Comparison of ENCODE assay signal across 19 cellular contexts in genomic region chr2:237012021-237012420, GRCh38.
A peak's percentile ranks its signal among the peaks of the same experiment; 100 is the strongest.
DNase-seq lines count a peak whose midpoint lies in the region; ATAC-seq and TF ChIP-seq lines count a peak whose summit lies in the region.
"Had no signal": no experiment of that assay in that cellular context is flagged by ENCODE, and none has a peak within 500 bp of the region (broad histone marks: within the 10 kb centered on the region; RNA-seq: fewer than 3 reads in every experiment).

No MANE protein-coding gene starts in this region.

- H3K4me3 Mint-ChIP-seq in Calu3 (ENCODE audit: low read depth, unreplicated experiment), result peak overlapping the region; percentile 3
- H3K4me3 Mint-ChIP-seq: H9 had no signal

- H3K27ac Mint-ChIP-seq in Calu3 (ENCODE audit: unreplicated experiment), result peak overlapping the region; percentile 81
- H3K27ac Mint-ChIP-seq: H9 had no signal

- H2BK12ac ChIP-seq in mesenchymal stem cell (ENCODE audit: low read length in 2 of 2), result no peak overlapping the region
- H2BK12ac ChIP-seq in neuronal stem cell (ENCODE audit: low read length), result no peak overlapping the region

- H3K9me3 Mint-ChIP-seq in Calu3 (ENCODE audit: low read depth, unreplicated experiment), result peaks cover 4% of the 10 kb centered on the region

- no peak overlapping the region for H3K27ac ChIP-seq in mesenchymal stem cell (ENCODE audit: low read length, poor library complexity, severe bottlenecking)
- no peak overlapping the region for H3K27ac ChIP-seq in neuronal stem cell (replicated peaks; ENCODE audit: low read length)
- no peak overlapping the region for H3K27ac ChIP-seq in prostate gland
- H3K27ac ChIP-seq: GM23248 had no signal

- H3K4me1 ChIP-seq in mesenchymal stem cell (ENCODE audit: control insufficient read depth, insufficient read depth, low read depth, low read length) (no peaks in the 10 kb centered on the region), neuronal stem cell (ENCODE audit: control insufficient read depth in 2 of 2, insufficient read depth in 1 of 2, low read depth in 1 of 2, low read length in 2 of 2) (peaks cover 14 to 20% of the 10 kb centered on the region in 2 donors), prostate gland (replicated peaks) (no peaks in the 10 kb centered on the region)

- CTCF ChIA-PET in Calu3 (lab: Charles Lee), result interaction anchor here (0.6 to 1.5 kb wide), 5 partner anchors 9 to 1002 kb away, joined by 3 to 7 read pairs (median 4); no protein-coding TSS in a partner anchor

- no peak overlapping the region for H2BK15ac ChIP-seq in mesenchymal stem cell (ENCODE audit: low read depth, poor library complexity, severe bottlenecking)
- no peak overlapping the region for H2BK15ac ChIP-seq in neuronal stem cell (ENCODE audit: low read length)

- H3K27me3 ChIP-seq in mesenchymal stem cell (ENCODE audit: control insufficient read depth in 1 of 2, insufficient read depth in 1 of 2, low read length in 2 of 2), result peaks cover 0 to 22% of the 10 kb centered on the region in 2 experiments
- no peaks in the 10 kb centered on the region for H3K27me3 ChIP-seq in neuronal stem cell (ENCODE audit: control insufficient read depth in 3 of 3, insufficient read depth in 3 of 3, low read depth in 1 of 3, low read length in 3 of 3)
- no peaks in the 10 kb centered on the region for H3K27me3 ChIP-seq in prostate gland (replicated peaks; ENCODE audit: insufficient read depth)

- H3K36me3 Mint-ChIP-seq in Calu3 (ENCODE audit: insufficient read depth, unreplicated experiment), result no peaks in the 10 kb centered on the region

- WGBS in mesenchymal stem cell, result 90% methylated on average over 6 of the region's 8 CpGs
- no CpG with 5 or more reads among the region's 8 CpGs for WGBS in neuronal stem cell (ENCODE audit: extremely low coverage in 2 of 2, insufficient read length in 2 of 2, insufficient replicate concordance in 1 of 2), 2 donors
- WGBS in prostate gland, result 84% methylated on average over 8 of the region's 8 CpGs

- DNase-seq in Calu3 (peak; percentile 55), dermis blood vessel endothelial cell (peak; percentile 39), mesenchymal stem cell (no peak), neuronal stem cell (ENCODE audit: low spot score) (peak; percentile 51), prostate gland (ENCODE audit: low spot score) (no peak)
- DNase-seq: GM23248, H9, KBM-7, MV-4-11, NCI-H1105, NCI-H1436 treated with DMSO at 0.1 percent for 48 hours, NCI-H187 treated with DMSO at 0.1 percent for 48 hours, NCI-H2171 treated with DMSO at 0.1 percent for 48 hours, NCI-H524, NCI-H774, SK-N-SH had no signal

- H2AK5ac ChIP-seq in mesenchymal stem cell (ENCODE audit: low read length, severe bottlenecking) (no peak overlapping the region), neuronal stem cell (ENCODE audit: low read depth, low read length) (no peak overlapping the region)

- H2AFZ ChIP-seq in mesenchymal stem cell (ENCODE audit: low read depth, low read length), result no peak overlapping the region
- no peak overlapping the region for H2AFZ ChIP-seq in neuronal stem cell (ENCODE audit: low read length)
- H2AFZ ChIP-seq: GM23248 had no signal

- H3K79me1 ChIP-seq in mesenchymal stem cell (replicated peaks; ENCODE audit: low read length, poor library complexity, severe bottlenecking) (no peaks in the 10 kb centered on the region), neuronal stem cell (ENCODE audit: low read depth, low read length) (no peaks in the 10 kb centered on the region)

- H2BK120ac ChIP-seq in mesenchymal stem cell (ENCODE audit: low read depth, low read length) (no peak overlapping the region), neuronal stem cell (ENCODE audit: low read depth, low read length) (no peak overlapping the region)

- H3K36me3 ChIP-seq in mesenchymal stem cell (ENCODE audit: control insufficient read depth in 1 of 2, insufficient read depth in 2 of 2, low read depth in 1 of 2, low read length in 2 of 2), result no peaks in the 10 kb centered on the region
- no peaks in the 10 kb centered on the region for H3K36me3 ChIP-seq in neuronal stem cell (replicated peaks in 1 of 2; ENCODE audit: control insufficient read depth in 2 of 2, insufficient read depth in 2 of 2, low read length in 2 of 2)
- no peaks in the 10 kb centered on the region for H3K36me3 ChIP-seq in prostate gland

- H3K4ac ChIP-seq in mesenchymal stem cell (ENCODE audit: low read depth in 1 of 2, low read length in 2 of 2), result no peak overlapping the region
- no peak overlapping the region for H3K4ac ChIP-seq in neuronal stem cell (ENCODE audit: low read length)

- H3K4me1 Mint-ChIP-seq in Calu3 (ENCODE audit: low read depth, unreplicated experiment), result peaks cover 42% of the 10 kb centered on the region

- H3K9me3 ChIP-seq in mesenchymal stem cell (ENCODE audit: control insufficient read depth, low read length) (no peaks in the 10 kb centered on the region), neuronal stem cell (replicated peaks in 1 of 2; ENCODE audit: control insufficient read depth in 2 of 2, insufficient read depth in 1 of 2, low read depth in 1 of 2, low read length in 2 of 2) (peaks cover 7 to 28% of the 10 kb centered on the region in 2 donors), prostate gland (no peaks in the 10 kb centered on the region)
- H3K9me3 ChIP-seq: SK-N-SH had no signal

- ATAC-seq in GM18511 (IDR thresholded peaks at IDR 0.05; ENCODE audit: unreplicated experiment) (no peak), GM19463 (IDR thresholded peaks at IDR 0.05; ENCODE audit: unreplicated experiment) (no peak), GM18873 (IDR thresholded peaks at IDR 0.05; ENCODE audit: low FRiP score, unreplicated experiment) (no peak)

- BruUV-seq in Calu3 (replicated peaks; lab: Mats Ljungman, UMichigan), result no TSS peak

- intact Hi-C loops in Calu3 (cut with micrococcal nuclease; ENCODE audit: unreplicated experiment), result loop anchor here (1.0 kb wide), 1 partner anchor 14 kb away; no protein-coding TSS in a partner anchor
- intact Hi-C loops in prostate gland (cut with DNase I), result no loop called here

- H4K8ac ChIP-seq in mesenchymal stem cell (ENCODE audit: low read length), result peak overlapping the region; percentile 36
- H4K8ac ChIP-seq in neuronal stem cell (ENCODE audit: low read depth, low read length), result no peak overlapping the region

- no peak overlapping the region for H2BK5ac ChIP-seq in mesenchymal stem cell (ENCODE audit: low read depth, low read length, poor library complexity, severe bottlenecking)
- H2BK5ac ChIP-seq in neuronal stem cell (ENCODE audit: low read length), result no peak overlapping the region

- no peaks in the 10 kb centered on the region for H3K27me3 Mint-ChIP-seq in Calu3 (ENCODE audit: unreplicated experiment)

- H3K4me3 ChIP-seq in mesenchymal stem cell (ENCODE audit: insufficient read depth in 1 of 2, low read depth in 1 of 2, low read length in 2 of 2) (no peak overlapping the region), neuronal stem cell (ENCODE audit: low read length in 2 of 2) (no peak overlapping the region), prostate gland (no peak overlapping the region)
- H3K4me3 ChIP-seq: GM23248 had no signal

- no peak overlapping the region for H3K9ac ChIP-seq in mesenchymal stem cell (ENCODE audit: low read length)
- H3K9ac ChIP-seq in neuronal stem cell (ENCODE audit: low read depth, low read length, poor library complexity), result no peak overlapping the region
- H3K9ac ChIP-seq: GM23248, SK-N-SH had no signal

- H3K14ac ChIP-seq in mesenchymal stem cell (ENCODE audit: low read length in 2 of 2), result no peak overlapping the region
- H3K14ac ChIP-seq in neuronal stem cell (ENCODE audit: low read length), result no peak overlapping the region

- no peak for TF ChIP-seq CTCF in Calu3 (IDR thresholded peaks at IDR 0.05; ENCODE audit: unreplicated experiment)
- no peak for TF ChIP-seq CTCF in prostate gland (IDR thresholded peaks at IDR 0.05)

- H3K18ac ChIP-seq in mesenchymal stem cell (ENCODE audit: low read depth in 1 of 2, low read length in 2 of 2) (no peak overlapping the region), neuronal stem cell (ENCODE audit: low read length) (no peak overlapping the region)

- TF ChIP-seq POLR2A in prostate gland (IDR thresholded peaks at IDR 0.05), result no peak

- H4K91ac ChIP-seq in mesenchymal stem cell (ENCODE audit: low read length) (no peak overlapping the region), neuronal stem cell (ENCODE audit: low read depth, low read length, poor library complexity) (no peak overlapping the region)

- H3K23ac ChIP-seq in mesenchymal stem cell (ENCODE audit: low read length in 2 of 2) (no peak overlapping the region), neuronal stem cell (ENCODE audit: low read depth, low read length, poor library complexity) (no peak overlapping the region)

- H3K4me2 ChIP-seq in mesenchymal stem cell (ENCODE audit: low read length, poor library complexity, severe bottlenecking), result no peak overlapping the region
- H3K4me2 ChIP-seq in neuronal stem cell (ENCODE audit: insufficient read depth, low read length, poor library complexity, severe bottlenecking), result no peak overlapping the region
- H3K4me2 ChIP-seq: SK-N-SH had no signal

Comparison
In these comparisons a context has a peak if more than half of its experiments do, and no peak if none do; other contexts are left out.
1. DNase-seq: peak in Calu3 (single experiment), dermis blood vessel endothelial cell (single experiment) and neuronal stem cell (single experiment); none in mesenchymal stem cell (single experiment) and prostate gland (single experiment).